In genomic region chr3:42600111-42600957, GRCh38 we compare ENCODE assay signal across 1 cellular context.
TF ChIP-seq lines count a peak whose summit lies in the region.

Gene NKTR (plus strand): TSS chr3:42600686. CDS start chr3:42601007, 321 bp downstream.

TF ChIP-seq in H1, 55 proteins besides CTCF, POLR2A, EP300 and RAD21 (continued from another document):
- TF ChIP-seq, protein P1, sequence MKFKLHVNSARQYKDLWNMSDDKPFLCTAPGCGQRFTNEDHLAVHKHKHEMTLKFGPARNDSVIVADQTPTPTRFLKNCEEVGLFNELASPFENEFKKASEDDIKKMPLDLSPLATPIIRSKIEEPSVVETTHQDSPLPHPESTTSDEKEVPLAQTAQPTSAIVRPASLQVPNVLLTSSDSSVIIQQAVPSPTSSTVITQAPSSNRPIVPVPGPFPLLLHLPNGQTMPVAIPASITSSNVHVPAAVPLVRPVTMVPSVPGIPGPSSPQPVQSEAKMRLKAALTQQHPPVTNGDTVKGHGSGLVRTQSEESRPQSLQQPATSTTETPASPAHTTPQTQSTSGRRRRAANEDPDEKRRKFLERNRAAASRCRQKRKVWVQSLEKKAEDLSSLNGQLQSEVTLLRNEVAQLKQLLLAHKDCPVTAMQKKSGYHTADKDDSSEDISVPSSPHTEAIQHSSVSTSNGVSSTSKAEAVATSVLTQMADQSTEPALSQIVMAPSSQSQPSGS (IDR thresholded peaks at IDR 0.05; ENCODE audit: low read length), result no peak
